In genomic region chr20:41693136-41693979, GRCh38 we compare ENCODE assay signal across 1 cellular context.
TF ChIP-seq lines count a peak whose summit lies in the region.

No MANE protein-coding gene starts in this region.

TF ChIP-seq in HepG2, 621 proteins besides CTCF, POLR2A, EP300 and RAD21 (continued from another document and continues in another):
- TF ChIP-seq ZNF513 (CRISPR knock-in tag; conservative IDR thresholded peaks at IDR 0.05): no peak; the same call in 1 of the 2 replicates
- peak; percentile 98 for TF ChIP-seq MIER3 (CRISPR knock-in tag; IDR thresholded peaks at IDR 0.05; ENCODE audit: borderline replicate concordance)
- TF ChIP-seq MTERF4 (CRISPR knock-in tag; IDR thresholded peaks at IDR 0.05): peak; percentile 41
- no peak for TF ChIP-seq TBP (CRISPR knock-in tag; IDR thresholded peaks at IDR 0.05)
- TF ChIP-seq ZNF414 (CRISPR knock-in tag; IDR thresholded peaks at IDR 0.05): peak; percentile 84
- peak; percentile 88 for TF ChIP-seq POLR2G (IDR thresholded peaks at IDR 0.05; ENCODE audit: low read depth, low read length)
- peak; percentile 47; the same call in 1 of the 2 replicates for TF ChIP-seq ELF4 (CRISPR knock-in tag; IDR thresholded peaks at IDR 0.05; ENCODE audit: borderline replicate concordance)
- TF ChIP-seq MNT (IDR thresholded peaks at IDR 0.05): no peak
- TF ChIP-seq XBP1 (CRISPR knock-in tag; IDR thresholded peaks at IDR 0.05): peak; percentile 93
- TF ChIP-seq ZNF782 (CRISPR knock-in tag; IDR thresholded peaks at IDR 0.05; ENCODE audit: borderline replicate concordance): peak; percentile 91; the same call in 1 of the 2 replicates
- 0 out of 2 replicates have a peak, but pooled peaks have one; percentile 63 for TF ChIP-seq ZNF234 (CRISPR knock-in tag; conservative IDR thresholded peaks at IDR 0.05)
- peak; percentile 94 for TF ChIP-seq ELF1 (CRISPR knock-in tag; IDR thresholded peaks at IDR 0.05)
- TF ChIP-seq RFX1 (IDR thresholded peaks at IDR 0.05): no peak
- no peak for TF ChIP-seq NPAS2 (CRISPR knock-in tag; IDR thresholded peaks at IDR 0.05; ENCODE audit: borderline replicate concordance)
- TF ChIP-seq ADNP (CRISPR knock-in tag; IDR thresholded peaks at IDR 0.05): no peak
- TF ChIP-seq MAFG (CRISPR knock-in tag; IDR thresholded peaks at IDR 0.05): no peak
- peak; percentile 94 for TF ChIP-seq ERF (CRISPR knock-in tag; IDR thresholded peaks at IDR 0.05)
- peak; percentile 75 for TF ChIP-seq POGK (CRISPR knock-in tag; conservative IDR thresholded peaks at IDR 0.05)
- peak; percentile 75; the same call in 1 of the 2 replicates for TF ChIP-seq ONECUT2 (CRISPR knock-in tag; IDR thresholded peaks at IDR 0.05)
- peak; percentile 69; the same call in 1 of the 2 replicates for TF ChIP-seq ZBED4 (CRISPR knock-in tag; IDR thresholded peaks at IDR 0.05; ENCODE audit: borderline replicate concordance)
- peak; percentile 92 for TF ChIP-seq MYC (CRISPR knock-in tag; IDR thresholded peaks at IDR 0.05; ENCODE audit: borderline replicate concordance)
- no peak for TF ChIP-seq GPN1 (CRISPR knock-in tag; IDR thresholded peaks at IDR 0.05; ENCODE audit: borderline replicate concordance)
- 0 out of 2 replicates have a peak, but pooled peaks have one; percentile 46 for TF ChIP-seq SIN3A (IDR thresholded peaks at IDR 0.05; ENCODE audit: borderline replicate concordance, low read depth, low read length)
- peak; percentile 71 for TF ChIP-seq ZNF768 (CRISPR knock-in tag; IDR thresholded peaks at IDR 0.05)
- TF ChIP-seq SCMH1 (CRISPR knock-in tag; IDR thresholded peaks at IDR 0.05; ENCODE audit: borderline replicate concordance): no peak
- no peak for TF ChIP-seq MAFK (conservative IDR thresholded peaks at IDR 0.05 in 1 of 2, IDR thresholded peaks at IDR 0.05 in 1 of 2; ENCODE audit: low read length in 2 of 2)
- 0 out of 2 replicates have a peak, but pooled peaks have one; percentile 18 for TF ChIP-seq ZNF850 (CRISPR knock-in tag; conservative IDR thresholded peaks at IDR 0.05)
- peak; percentile 53 for TF ChIP-seq BCL3 (CRISPR knock-in tag; IDR thresholded peaks at IDR 0.05)
- no peak; the same call in 1 of the 2 replicates for TF ChIP-seq ZNF710 (CRISPR knock-in tag; IDR thresholded peaks at IDR 0.05; ENCODE audit: borderline replicate concordance)
- TF ChIP-seq HNRNPLL (IDR thresholded peaks at IDR 0.05; ENCODE audit: low read depth, low read length, poor library complexity, severe bottlenecking): peak; percentile 65
- 0 out of 2 replicates have a peak, but pooled peaks have one; percentile 54 for TF ChIP-seq ZHX2 (IDR thresholded peaks at IDR 0.05; ENCODE audit: low read depth)
- TF ChIP-seq ZHX2 (CRISPR knock-in tag; IDR thresholded peaks at IDR 0.05; ENCODE audit: borderline replicate concordance): peak; percentile 78; the same call in 1 of the 2 replicates
- TF ChIP-seq EEA1 (CRISPR knock-in tag; IDR thresholded peaks at IDR 0.05; ENCODE audit: borderline replicate concordance): no peak
- peak; percentile 94 for TF ChIP-seq ZNF709 (CRISPR knock-in tag; IDR thresholded peaks at IDR 0.05)
- no peak for TF ChIP-seq NFIB (CRISPR knock-in tag; IDR thresholded peaks at IDR 0.05; ENCODE audit: borderline replicate concordance)
- no peak; the same call in 1 of the 2 replicates for TF ChIP-seq MEIS2 (CRISPR knock-in tag; IDR thresholded peaks at IDR 0.05)
- peak; percentile 98 for TF ChIP-seq GABPB1 (CRISPR knock-in tag; IDR thresholded peaks at IDR 0.05)
- peak; percentile 73; the same call in 1 of the 2 replicates for TF ChIP-seq NFE2L1 (CRISPR knock-in tag; IDR thresholded peaks at IDR 0.05; ENCODE audit: borderline replicate concordance)
- TF ChIP-seq AGO1 (IDR thresholded peaks at IDR 0.05; ENCODE audit: low read depth, low read length, poor library complexity, severe bottlenecking): no peak
- TF ChIP-seq ZSCAN9 (CRISPR knock-in tag; IDR thresholded peaks at IDR 0.05; ENCODE audit: borderline replicate concordance): peak; percentile 60
- TF ChIP-seq ESRRA (CRISPR knock-in tag; IDR thresholded peaks at IDR 0.05; ENCODE audit: low read depth): peak; percentile 66; the same call in 1 of the 2 replicates
- no peak for TF ChIP-seq MTA3 (CRISPR knock-in tag; IDR thresholded peaks at IDR 0.05)
